Comparison of ENCODE assay signal across 19 cellular contexts in genomic region chr7:139976055-139976837, GRCh38.
"Had no signal": no experiment of that assay in that cellular context is flagged by ENCODE, and none has a peak within 500 bp of the region (broad histone marks: within the 10 kb centered on the region; RNA-seq: fewer than 3 reads in every experiment).

No MANE protein-coding gene starts in this region.

- H3K27me3 ChIP-seq: heart left ventricle, pancreas, upper lobe of left lung, vagina had no signal

- H3K9me3 ChIP-seq: heart left ventricle, pancreas, tibial artery, upper lobe of left lung, vagina had no signal

- DNase-seq: dermis blood vessel endothelial cell; foreskin melanocyte; heart left ventricle; hippocampal formation; kidney glomerular epithelial cell; mesendoderm; naive thymus-derived CD4-positive, alpha-beta T cell; occipital lobe; pancreas; right cardiac atrium; stimulated activated CD4-positive, alpha-beta T cell treated with anti-CD3 and anti-CD28 coated beads, Interleukin-2, amount 100 ng/mL, for 48 hours; stimulated activated CD8-positive, alpha-beta memory T cell treated with anti-CD3 and anti-CD28 coated beads, Interleukin-4, amount 100 ng/mL, for 48 hours; tibial artery; upper lobe of left lung had no signal

- H3K9me3 Mint-ChIP-seq: stimulated activated memory B cell treated with anti-CD40 and anti-IgM and Interleukin-4, amounts not matched to agents 10 μg/mL and 1 μg/mL and 100 μg/mL, for 72 hours had no signal

- H3K4me2 ChIP-seq: smooth muscle cell had no signal

- H3K4me3 Mint-ChIP-seq: naive thymus-derived CD4-positive, alpha-beta T cell; stimulated activated memory B cell treated with anti-CD40 and anti-IgM and Interleukin-4, amounts not matched to agents 10 μg/mL and 1 μg/mL and 100 μg/mL, for 72 hours; stimulated activated naive CD8-positive, alpha-beta T cell treated with anti-CD3 and anti-CD28 coated beads, Interleukin-15, Interleukin-2, amounts not matched to agents 100 ng/mL and 50 ng/mL, for 24 hours had no signal

- H3K27me3 Mint-ChIP-seq: stimulated activated memory B cell treated with anti-CD40 and anti-IgM and Interleukin-4, amounts not matched to agents 10 μg/mL and 1 μg/mL and 100 μg/mL, for 72 hours; stimulated activated naive CD8-positive, alpha-beta T cell treated with anti-CD3 and anti-CD28 coated beads, Interleukin-15, Interleukin-2, amounts not matched to agents 100 ng/mL and 50 ng/mL, for 24 hours had no signal

- H3K27ac ChIP-seq: heart left ventricle, pancreas, tibial artery, upper lobe of left lung, vagina had no signal

- H3K4me1 ChIP-seq: pancreas, tibial artery, vagina had no signal

- H3K4me3 ChIP-seq: heart left ventricle, pancreas, smooth muscle cell, tibial artery, upper lobe of left lung, vagina had no signal

- ATAC-seq: heart left ventricle; naive thymus-derived CD4-positive, alpha-beta T cell; pancreas; right cardiac atrium; stimulated activated memory B cell treated with anti-CD40 and anti-IgM and Interleukin-4, amounts not matched to agents 10 μg/mL and 1 μg/mL and 100 μg/mL, for 72 hours had no signal

- H3K36me3 Mint-ChIP-seq: naive thymus-derived CD4-positive, alpha-beta T cell had no signal

- H3K27ac Mint-ChIP-seq: naive thymus-derived CD4-positive, alpha-beta T cell; progenitor cell of endocrine pancreas; stimulated activated memory B cell treated with anti-CD40 and anti-IgM and Interleukin-4, amounts not matched to agents 10 μg/mL and 1 μg/mL and 100 μg/mL, for 72 hours; stimulated activated naive CD8-positive, alpha-beta T cell treated with anti-CD3 and anti-CD28 coated beads, Interleukin-15, Interleukin-2, amounts not matched to agents 100 ng/mL and 50 ng/mL, for 24 hours had no signal

- H3K36me3 ChIP-seq: pancreas, tibial artery, upper lobe of left lung, vagina had no signal
